Comparison of ENCODE assay signal across 8 cellular contexts in the genomic region with DNA sequence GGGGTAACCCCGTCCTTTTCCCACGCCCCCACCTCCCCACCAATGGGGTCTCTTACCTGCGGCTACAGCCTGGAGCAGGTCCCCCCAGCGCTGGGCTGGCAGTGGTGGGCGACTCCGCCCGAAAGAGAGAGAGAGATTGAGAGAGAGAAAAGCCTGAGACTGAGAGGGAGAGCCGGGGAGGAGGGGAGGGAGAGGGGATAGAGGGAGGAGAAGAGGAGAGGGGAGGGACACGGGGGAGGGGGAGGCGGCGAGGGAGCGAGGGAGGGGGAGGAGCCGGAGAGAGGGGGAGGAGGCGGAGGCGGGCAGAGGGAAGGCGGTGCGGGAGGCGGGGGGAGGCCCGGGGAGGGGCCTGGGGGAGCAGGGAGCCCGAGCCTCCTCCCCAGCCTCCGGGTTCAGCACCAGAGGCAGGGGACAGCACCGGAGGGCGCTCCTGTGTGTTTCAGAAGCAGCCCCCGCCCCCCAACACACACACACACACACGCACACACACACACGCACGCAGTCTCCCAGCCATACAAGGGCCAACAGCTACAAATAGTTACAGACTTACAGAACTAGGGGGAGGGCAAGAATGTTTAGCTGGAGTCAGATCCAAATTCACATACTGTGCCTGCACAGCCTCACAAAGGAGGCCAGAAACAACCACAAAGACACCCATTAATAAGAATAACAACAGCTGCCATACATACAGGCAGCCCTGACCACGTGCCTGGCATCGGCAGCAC. TPM values are rescaled to one million over a fixed set of nuclear protein-coding genes. Genes with fewer than 3 reads are reported as not detected.
DNase-seq lines count a peak whose midpoint lies in the region; ATAC-seq and TF ChIP-seq lines count a peak whose summit lies in the region.

Gene SLC8A2 (minus strand): TSS at position 161 of the 725 bp plus-strand sequence. CDS start 5,490 bp downstream, outside the sequence.

- peaks cover 6% of the 10 kb centered on the region for H3K4me1 ChIP-seq in upper lobe of right lung

- CTCF ChIA-PET in HEK293T (lab: Yijun Ruan, JAX) = no interaction called here

- no peak within 1 kb of the TSS for H3K27ac ChIP-seq in upper lobe of right lung

- TF ChIP-seq CTCF in AG09319 (IDR thresholded peaks at IDR 0.05; ENCODE audit: low read depth, low read length) (no peak), upper lobe of right lung (IDR thresholded peaks at IDR 0.05) (no peak)

- DNase-seq in AG09319 (ENCODE audit: extremely low read depth, low read depth) = peak; percentile 28
- DNase-seq in HEK293T (ENCODE audit: extremely low spot score) = peak; percentile 88
- DNase-seq in OCI-M1 (lab: John Stamatoyannopoulos, UW) = peak; percentile 91
- peak; percentile 33 for DNase-seq in activated effector memory CD4-positive, alpha-beta T cell treated with Interleukin-2 at 50 U/mL for 16 hours
- peak; percentile 31 for DNase-seq in fibroblast of the conjunctiva (ENCODE audit: low read depth)
- peak; percentile 26 for DNase-seq in non-pigmented ciliary epithelial cell (ENCODE audit: low read depth)
- peak; percentile 75 for DNase-seq in upper lobe of right lung

- H3K36me3 ChIP-seq in upper lobe of right lung = no peaks in the 10 kb centered on the region

- ATAC-seq in upper lobe of right lung (peak; percentile 55), GM19324 (IDR thresholded peaks at IDR 0.05; ENCODE audit: low FRiP score, unreplicated experiment) (no peak)

- H3K27me3 ChIP-seq in upper lobe of right lung = peaks cover 47% of the 10 kb centered on the region

- intact Hi-C loops in upper lobe of right lung (cut with DNase I) = no loop called here

- no peaks in the 10 kb centered on the region for H3K9me3 ChIP-seq in upper lobe of right lung

- H3K4me3 ChIP-seq in upper lobe of right lung = no peak within 1 kb of the TSS

- POLR2A ChIA-PET in HEK293T (lab: Yijun Ruan, JAX) = interaction anchor here (1.6 kb wide), 1 partner anchor 12 kb away, joined by 4 read pairs; the partner anchor contains the start of gene KPTN

TF ChIP-seq in HEK293T, 16 proteins besides CTCF, POLR2A, EP300 and RAD21:
- no peak for TF ChIP-seq SUZ12 (IDR thresholded peaks at IDR 0.05)
- TF ChIP-seq SP1 (IDR thresholded peaks at IDR 0.05) = no peak
- TF ChIP-seq NFRKB (IDR thresholded peaks at IDR 0.05) = no peak
- no peak for TF ChIP-seq HDGF (IDR thresholded peaks at IDR 0.05; ENCODE audit: borderline replicate concordance)

RNA-seq across cellular contexts. Expression of gene SLC8A2, which starts in this region (rescaled TPM):
- 0.23 TPM for total RNA-seq in upper lobe of right lung

Comparison
In these comparisons a context has a peak if more than half of its experiments do, and no peak if none do; other contexts are left out.
1. Peak in DNase-seq and ATAC-seq in upper lobe of right lung; RNA of the gene not detected or under 1 TPM.
2. DNase-seq: peak in every context shown above with its lines; median percentile 91 in OCI-M1; 88 in HEK293T; 75 in upper lobe of right lung; 33 in activated effector memory CD4-positive, alpha-beta T cell treated with Interleukin-2 at 50 U/mL for 16 hours; 31 in fibroblast of the conjunctiva; 28 in AG09319; 26 in non-pigmented ciliary epithelial cell.